ENCODE assay signal across 20 cellular contexts in the genomic region with DNA sequence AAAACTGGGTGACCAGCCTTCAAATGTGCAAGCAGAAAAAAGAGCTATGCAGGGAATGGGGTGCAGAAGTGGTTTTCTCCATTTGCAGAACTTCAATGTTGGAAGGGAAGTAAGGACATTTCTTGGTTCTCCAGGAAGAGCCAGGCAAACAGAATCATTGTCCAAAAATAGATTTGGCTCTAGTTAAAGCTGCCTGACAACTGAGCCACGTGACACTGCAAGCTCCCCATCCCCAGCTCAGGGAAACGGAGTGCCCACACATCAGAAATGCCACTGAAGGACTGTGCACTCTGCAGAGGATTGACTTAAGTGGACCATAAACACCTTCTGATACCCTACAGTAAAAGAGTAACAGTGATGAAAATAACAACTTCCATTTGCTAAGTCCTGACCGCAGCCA.
"Had no signal": no experiment of that assay in that cellular context is flagged by ENCODE, and none has a peak within 500 bp of the region (broad histone marks: within the 10 kb centered on the region; RNA-seq: fewer than 3 reads in every experiment).

No MANE protein-coding gene starts in this region.

- H3K36me3 ChIP-seq: pancreas, spleen, tibial nerve had no signal

- H3K9me3 Mint-ChIP-seq: activated T-cell treated with anti-CD3 and anti-CD28 coated beads, Interleukin-2, amount 50 U/mL, for 72 hours; mesothelial cell of epicardium; nephron progenitor cell; T-helper 2 cell treated with Interferon-gamma antibody and Interleukin-4, amounts not matched to agents 5 μg/mL and 100 μg/mL, for 36 hours had no signal

- H3K4me3 ChIP-seq: pancreas, psoas muscle, spleen, tibial nerve had no signal

- H3K4me3 Mint-ChIP-seq: activated naive CD8-positive, alpha-beta T cell; activated T-cell treated with anti-CD3 and anti-CD28 coated beads, Interleukin-2, amount 50 U/mL, for 72 hours; mesothelial cell of epicardium; naive B cell; nephron progenitor cell; T-helper 2 cell treated with Interferon-gamma antibody and Interleukin-4, amounts not matched to agents 5 μg/mL and 100 μg/mL, for 36 hours had no signal

- H3K27ac ChIP-seq: pancreas, psoas muscle, spleen, tibial nerve had no signal

- H3K27me3 ChIP-seq: pancreas, spleen, tibial nerve had no signal

- H3K27ac Mint-ChIP-seq: activated naive CD8-positive, alpha-beta T cell; activated T-cell treated with anti-CD3 and anti-CD28 coated beads, Interleukin-2, amount 50 U/mL, for 72 hours; mesothelial cell of epicardium; nephron progenitor cell; T-helper 2 cell treated with Interferon-gamma antibody and Interleukin-4, amounts not matched to agents 5 μg/mL and 100 μg/mL, for 36 hours had no signal

- H3K9me3 ChIP-seq: pancreas, psoas muscle, spleen, tibial nerve had no signal

- H3K36me3 Mint-ChIP-seq: activated naive CD8-positive, alpha-beta T cell; mesothelial cell of epicardium had no signal

- H3K4me1 Mint-ChIP-seq: mesothelial cell of epicardium had no signal

- H3K4me1 ChIP-seq: pancreas, psoas muscle, spleen, tibial nerve had no signal

- DNase-seq: activated CD4-positive, alpha-beta T cell treated with anti-CD3 and anti-CD28 coated beads for 4 hours; activated CD4-positive, alpha-beta T cell treated with anti-CD3 and anti-CD28 coated beads, Interleukin-2, amount 50 U/mL, for 4 hours; activated naive CD4-positive, alpha-beta T cell; activated T-cell treated with anti-CD3 and anti-CD28 coated beads for 4 hours; activated T-cell treated with anti-CD3 and anti-CD28 coated beads, Interleukin-2, amount 50 U/mL, for 72 hours; cortex of kidney; foreskin fibroblast; mammary epithelial cell; naive B cell; nephron progenitor cell; pancreas; psoas muscle; spleen; stimulated activated naive CD4-positive, alpha-beta T cell; T-helper 1 cell had no signal

- ATAC-seq: activated T-cell treated with anti-CD3 and anti-CD28 coated beads, Interleukin-2, amount 50 U/mL, for 72 hours; esophagus mucosa; psoas muscle had no signal
